ENCODE assay signal across 18 cellular contexts in genomic region chr1:234994411-234995295, GRCh38.
A peak's percentile ranks its signal among the peaks of the same experiment; 100 is the strongest.
DNase-seq lines count a peak whose midpoint lies in the region; ATAC-seq and TF ChIP-seq lines count a peak whose summit lies in the region.
"Had no signal": no experiment of that assay in that cellular context is flagged by ENCODE, and none has a peak within 500 bp of the region (broad histone marks: within the 10 kb centered on the region; RNA-seq: fewer than 3 reads in every experiment).

No MANE protein-coding gene starts in this region.

- intact Hi-C loops in left ventricle myocardium superior (cut with micrococcal nuclease), result loop anchor here (10.0 kb wide), 1 partner anchor 80 kb away; no protein-coding TSS in a partner anchor
- intact Hi-C loops in posterior vena cava (cut with DNase I), result loop anchor here (5.0 to 10.0 kb wide), 4 partner anchors 70 to 460 kb away; no protein-coding TSS in a partner anchor

- TF ChIP-seq CTCF in cardiac muscle cell (IDR thresholded peaks at IDR 0.05; ENCODE audit: low read depth, low read length) (no peak), HL-60 (IDR thresholded peaks at IDR 0.05; ENCODE audit: insufficient read depth, low read length) (no peak)

- no peak overlapping the region for H3K4me3 Mint-ChIP-seq in stimulated activated effector memory CD8-positive, alpha-beta T cell treated with anti-CD3 and anti-CD28 coated beads, Interleukin-12 subunit alpha, Interleukin-12 subunit beta, amount 100 ng/mL, for 72 hours
- H3K4me3 Mint-ChIP-seq: activated T-helper 17 cell treated with anti-CD3 and anti-CD28 coated beads, Interleukin-2, amount 50 U/mL, for 72 hours; central memory CD8-positive, alpha-beta T cell; effector memory CD8-positive, alpha-beta T cell had no signal

- H3K36me3 Mint-ChIP-seq in stimulated activated effector memory CD8-positive, alpha-beta T cell treated with anti-CD3 and anti-CD28 coated beads, Interleukin-12 subunit alpha, Interleukin-12 subunit beta, amount 100 ng/mL, for 72 hours, result no peaks in the 10 kb centered on the region

- H3K36me3 ChIP-seq in cardiac muscle cell, result no peaks in the 10 kb centered on the region
- H3K36me3 ChIP-seq: adrenal gland, WERI-Rb-1 had no signal

- H3K4me3 ChIP-seq in cardiac muscle cell, result no peak overlapping the region
- H3K4me3 ChIP-seq in HL-60 (replicated peaks; ENCODE audit: insufficient read depth, low read length), result no peak overlapping the region
- H3K4me3 ChIP-seq: adrenal gland had no signal

- no peaks in the 10 kb centered on the region for H3K27me3 ChIP-seq in cardiac muscle cell
- no peaks in the 10 kb centered on the region for H3K27me3 ChIP-seq in HL-60 (ENCODE audit: insufficient read depth, poor library complexity, severe bottlenecking)
- H3K27me3 ChIP-seq: adrenal gland had no signal

- peaks cover 20% of the 10 kb centered on the region for H3K4me1 Mint-ChIP-seq in stimulated activated effector memory CD8-positive, alpha-beta T cell treated with anti-CD3 and anti-CD28 coated beads, Interleukin-12 subunit alpha, Interleukin-12 subunit beta, amount 100 ng/mL, for 72 hours

- H3K27ac ChIP-seq in cardiac muscle cell (peak overlapping the region; percentile 34), HL-60 (replicated peaks) (peak overlapping the region; percentile 42)
- H3K27ac ChIP-seq: WERI-Rb-1 had no signal

- DNase-seq in cardiac muscle cell (ENCODE audit: low read depth in 1 of 2, low spot score in 1 of 2) (no peak), left ventricle myocardium superior (no peak), HL-60 (ENCODE audit: low read depth in 1 of 2, low spot score in 1 of 2) (no peak), islet precursor cell (peak; percentile 44), posterior vena cava (ENCODE audit: low spot score) (no peak), D341Med (ENCODE audit: low spot score) (no peak)
- no peak for DNase-seq in stimulated activated effector memory CD8-positive, alpha-beta T cell treated with anti-CD3 and anti-CD28 coated beads, Interleukin-12 subunit alpha, Interleukin-12 subunit beta, amount 100 ng/mL, for 72 hours (ENCODE audit: low spot score in 2 of 2)
- DNase-seq: effector memory CD8-positive, alpha-beta T cell; H7; NCI-H2081; NCI-H524; Right ventricle myocardium superior; stimulated activated CD4-positive, alpha-beta T cell treated with anti-CD3 and anti-CD28 coated beads, Interleukin-2, amount 100 ng/mL, for 24 hours; WERI-Rb-1 had no signal

- peak overlapping the region; percentile 29 for H3K27ac Mint-ChIP-seq in stimulated activated effector memory CD8-positive, alpha-beta T cell treated with anti-CD3 and anti-CD28 coated beads, Interleukin-12 subunit alpha, Interleukin-12 subunit beta, amount 100 ng/mL, for 72 hours
- H3K27ac Mint-ChIP-seq: activated T-helper 17 cell treated with anti-CD3 and anti-CD28 coated beads, Interleukin-2, amount 50 U/mL, for 72 hours had no signal

- ATAC-seq in left ventricle myocardium superior, result no peak
- no peak for ATAC-seq in stimulated activated effector memory CD8-positive, alpha-beta T cell treated with anti-CD3 and anti-CD28 coated beads, Interleukin-12 subunit alpha, Interleukin-12 subunit beta, amount 100 ng/mL, for 72 hours
- ATAC-seq in HG02798 (IDR thresholded peaks at IDR 0.05; ENCODE audit: poor library complexity, unreplicated experiment), result no peak
- ATAC-seq: activated T-helper 17 cell treated with anti-CD3 and anti-CD28 coated beads, Interleukin-2, amount 50 U/mL, for 72 hours; effector memory CD8-positive, alpha-beta T cell had no signal

- no peaks in the 10 kb centered on the region for H3K9me3 Mint-ChIP-seq in stimulated activated effector memory CD8-positive, alpha-beta T cell treated with anti-CD3 and anti-CD28 coated beads, Interleukin-12 subunit alpha, Interleukin-12 subunit beta, amount 100 ng/mL, for 72 hours
- H3K9me3 Mint-ChIP-seq: activated T-helper 17 cell treated with anti-CD3 and anti-CD28 coated beads, Interleukin-2, amount 50 U/mL, for 72 hours; central memory CD8-positive, alpha-beta T cell; effector memory CD8-positive, alpha-beta T cell had no signal

- H3K9me3 ChIP-seq in cardiac muscle cell (ENCODE audit: low read depth), result no peaks in the 10 kb centered on the region
- H3K9me3 ChIP-seq: adrenal gland had no signal

- H3K4me1 ChIP-seq in cardiac muscle cell (ENCODE audit: low read depth), result peaks cover 22% of the 10 kb centered on the region
